ENCODE assay signal across 8 cellular contexts in the genomic region with DNA sequence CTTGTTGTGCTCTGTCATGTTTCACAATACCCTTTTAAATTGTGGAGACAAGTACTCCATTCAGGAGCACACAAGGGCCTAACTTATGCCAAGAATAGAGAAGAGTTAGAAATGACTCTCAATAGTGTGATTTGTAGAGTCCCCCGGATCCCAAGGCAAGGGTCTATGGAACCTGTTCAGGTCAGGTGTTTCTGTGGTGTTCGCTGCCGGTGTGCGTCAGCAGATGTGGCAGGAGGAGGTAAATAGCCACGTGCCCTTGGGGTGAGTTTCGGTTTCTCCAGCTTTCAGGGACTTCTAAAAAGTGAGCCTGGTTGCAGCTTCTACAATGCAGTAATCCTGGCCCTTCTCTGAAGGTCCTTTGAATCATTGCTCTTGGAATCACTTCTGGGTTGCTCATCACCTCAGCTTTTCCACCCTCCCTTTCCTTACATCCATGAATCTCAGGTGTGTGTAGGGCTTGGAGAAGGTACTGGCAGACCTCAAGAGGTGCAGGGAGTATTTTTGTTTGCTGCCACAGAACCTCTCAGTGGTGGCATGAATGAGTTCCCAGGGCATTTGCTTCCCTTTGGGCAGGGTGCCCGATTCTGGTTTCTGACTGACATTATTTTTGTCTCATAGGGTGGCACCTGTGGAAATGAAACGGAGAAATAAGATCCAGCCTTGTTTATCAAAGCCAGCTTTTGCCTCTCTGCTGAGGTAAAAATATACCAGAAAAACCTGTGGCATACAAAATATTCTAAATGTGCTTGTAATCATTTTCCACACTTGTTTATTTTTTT. TPM values are rescaled to one million over a fixed set of nuclear protein-coding genes. Genes with fewer than 3 reads are reported as not detected.
DNase-seq lines count a peak whose midpoint lies in the region; ATAC-seq, FAIRE-seq and TF ChIP-seq lines count a peak whose summit lies in the region.

No MANE protein-coding gene starts in this region.

- H3K4me3 ChIP-seq in Karpas-422 (ENCODE audit: low read length), result no peak overlapping the region

- no peaks in the 10 kb centered on the region for H3K9me3 Mint-ChIP-seq in CD4-positive, alpha-beta T cell
- no peaks in the 10 kb centered on the region for H3K9me3 Mint-ChIP-seq in nephron progenitor cell

- H3K9ac ChIP-seq in Karpas-422 (ENCODE audit: low read length), result no peak overlapping the region

- H2AFZ ChIP-seq in Karpas-422 (ENCODE audit: low read length), result no peak overlapping the region

- peaks cover 3% of the 10 kb centered on the region for H3K27me3 ChIP-seq in CD4-positive, alpha-beta T cell (ENCODE audit: control insufficient read depth, insufficient read depth, low read length)
- H3K27me3 ChIP-seq in Karpas-422 (ENCODE audit: low read length), result no peaks in the 10 kb centered on the region

- H4K20me1 ChIP-seq in Karpas-422 (ENCODE audit: insufficient read depth, low read depth, low read length), result no peaks in the 10 kb centered on the region

- H3K79me2 ChIP-seq in Karpas-422 (ENCODE audit: low read length), result no peaks in the 10 kb centered on the region

- H3K4me2 ChIP-seq in Karpas-422 (ENCODE audit: low read depth, low read length, poor library complexity, severe bottlenecking), result no peak overlapping the region

- DNase-seq in CD4-positive, alpha-beta T cell, result no peak
- DNase-seq in Karpas-422 (peak; percentile 10), hippocampal formation (lab: John Stamatoyannopoulos, UW) (peak; percentile 23 to 87), nephron progenitor cell (no peak), SIG-M5 treated with dmso at 0.1 percent for 504 hours (lab: John Stamatoyannopoulos, UW; ENCODE audit: unreplicated experiment) (no peak), germinal center (ENCODE audit: low spot score) (no peak), frontal cortex (ENCODE audit: low spot score in 2 of 2) (no peak)

- H3K4me1 ChIP-seq in Karpas-422 (ENCODE audit: low read length), result no peaks in the 10 kb centered on the region

- no peak for FAIRE-seq in frontal cortex (lab: Jason Lieb, UNC)

- CTCF ChIA-PET in CD4-positive, alpha-beta T cell (lab: Charles Lee), result no interaction called here

- H3K27ac ChIP-seq in CD4-positive, alpha-beta T cell (ENCODE audit: low read depth, low read length), result no peak overlapping the region
- no peak overlapping the region for H3K27ac ChIP-seq in Karpas-422 (ENCODE audit: low read length)

- H3K36me3 Mint-ChIP-seq in CD4-positive, alpha-beta T cell (ENCODE audit: low read depth), result no peaks in the 10 kb centered on the region
- H3K36me3 Mint-ChIP-seq in nephron progenitor cell (ENCODE audit: low read depth), result peaks cover 23% of the 10 kb centered on the region

- peaks cover 31% of the 10 kb centered on the region for H3K27me3 Mint-ChIP-seq in CD4-positive, alpha-beta T cell
- peaks cover under 1% of the 10 kb centered on the region for H3K27me3 Mint-ChIP-seq in nephron progenitor cell (ENCODE audit: low read depth, poor library complexity)

- POLR2A ChIA-PET in CD4-positive, alpha-beta T cell (lab: Charles Lee), result interaction anchor here (0.6 kb wide), 1 partner anchor 132 kb away, joined by 3 read pairs; no protein-coding TSS in a partner anchor

- H3K36me3 ChIP-seq in Karpas-422 (ENCODE audit: insufficient read depth, low read length), result no peaks in the 10 kb centered on the region

- no peaks in the 10 kb centered on the region for H3K9me2 ChIP-seq in Karpas-422 (replicated peaks; ENCODE audit: insufficient read depth, low read length)

- H3K4me3 Mint-ChIP-seq in CD4-positive, alpha-beta T cell, result peak overlapping the region; percentile 30
- no peak overlapping the region for H3K4me3 Mint-ChIP-seq in nephron progenitor cell

- peaks cover 6% of the 10 kb centered on the region for H3K4me1 Mint-ChIP-seq in CD4-positive, alpha-beta T cell (ENCODE audit: low read depth)
- H3K4me1 Mint-ChIP-seq in nephron progenitor cell, result peaks cover 14% of the 10 kb centered on the region

- TF ChIP-seq CTCF in CD4-positive, alpha-beta T cell (IDR thresholded peaks at IDR 0.05), result no peak
- no peak for TF ChIP-seq CTCF in nephron progenitor cell (IDR thresholded peaks at IDR 0.05)

- intact Hi-C loops in CD4-positive, alpha-beta T cell (cut with DNase I, micrococcal nuclease), result no loop called here

- H3K27ac Mint-ChIP-seq in CD4-positive, alpha-beta T cell, result no peak overlapping the region
- H3K27ac Mint-ChIP-seq in nephron progenitor cell, result no peak overlapping the region

- no peak for ATAC-seq in CD4-positive, alpha-beta T cell (ENCODE audit: poor library complexity)
- peak; percentile 88 for ATAC-seq in GM21360 (IDR thresholded peaks at IDR 0.05; ENCODE audit: unreplicated experiment)

- H3K9me3 ChIP-seq in CD4-positive, alpha-beta T cell (ENCODE audit: control insufficient read depth, low read length), result no peaks in the 10 kb centered on the region
- no peaks in the 10 kb centered on the region for H3K9me3 ChIP-seq in Karpas-422 (ENCODE audit: low read length)

RNA-seq across cellular contexts. Expression of gene ST3GAL6, which starts 7.3 kb away (rescaled TPM):
- under 1 TPM; 0.44 to 0.45 TPM for total RNA-seq in CD4-positive, alpha-beta T cell
- total RNA-seq in Karpas-422 (2014; rRNA removed; shearing (Covaris generic); ENCODE audit: low replicate concordance), result not detected in 2 replicates
- total RNA-seq in frontal cortex, result 18.3 TPM

Comparison
In these comparisons a context has a peak if more than half of its experiments do, and no peak if none do; other contexts are left out.
1. DNase-seq: peak in Karpas-422 (single experiment) and hippocampal formation (2 of 2); none in CD4-positive, alpha-beta T cell (0 of 10), nephron progenitor cell (single experiment), SIG-M5 treated with dmso at 0.1 percent for 504 hours (single experiment), germinal center (single experiment) and frontal cortex (0 of 2).
2. RNA of gene ST3GAL6, which starts 7.3 kb away (total RNA-seq): 18.3 TPM in frontal cortex (single experiment); 0.44 to 0.45 TPM in CD4-positive, alpha-beta T cell and not detected in Karpas-422; every median in the first group is over 10 times any median in the second.